Comparison of ENCODE assay signal across 10 cellular contexts in genomic region chr22:50301581-50301991, GRCh38. TPM values are rescaled to one million over a fixed set of nuclear protein-coding genes. Genes with fewer than 3 reads are reported as not detected.
DNase-seq lines count a peak whose midpoint lies in the region; ATAC-seq, FAIRE-seq and TF ChIP-seq lines count a peak whose summit lies in the region.
"Had no signal": no experiment of that assay in that cellular context is flagged by ENCODE, and none has a peak within 500 bp of the region (broad histone marks: within the 10 kb centered on the region; RNA-seq: fewer than 3 reads in every experiment).

No MANE protein-coding gene starts in this region.

- no peaks in the 10 kb centered on the region for H3K9me3 Mint-ChIP-seq in stimulated activated memory B cell treated with anti-CD40 and anti-IgM and Interleukin-4, amounts not matched to agents 10 μg/mL and 1 μg/mL and 100 μg/mL, for 72 hours

- H3K27me3 Mint-ChIP-seq in stimulated activated memory B cell treated with anti-CD40 and anti-IgM and Interleukin-4, amounts not matched to agents 10 μg/mL and 1 μg/mL and 100 μg/mL, for 72 hours: peaks cover 36% of the 10 kb centered on the region

- DNase-seq in GM18507 (ENCODE audit: extremely low spot score, insufficient read length, low read depth) (no peak), SKM-1 (lab: John Stamatoyannopoulos, UW; ENCODE audit: unreplicated experiment) (no peak), SKM-1 treated with dmso at 0.1 percent for 144 hours (lab: John Stamatoyannopoulos, UW; ENCODE audit: unreplicated experiment) (no peak), NCI-H1092 (lab: John Stamatoyannopoulos, UW) (no peak)
- DNase-seq: activated CD4-positive, alpha-beta T cell treated with anti-CD3 and anti-CD28 coated beads, Interleukin-2, amount 50 U/mL, for 1 hour; stimulated activated CD8-positive, alpha-beta memory T cell treated with anti-CD3 and anti-CD28 coated beads, Interleukin-4, amount 100 ng/mL, for 48 hours had no signal

- peak overlapping the region; percentile 51 for H3K4me3 Mint-ChIP-seq in stimulated activated memory B cell treated with anti-CD40 and anti-IgM and Interleukin-4, amounts not matched to agents 10 μg/mL and 1 μg/mL and 100 μg/mL, for 72 hours

- WGBS in gastroesophageal sphincter (ENCODE audit: low coverage in 1 of 2), 2 donors: no CpG with 5 or more reads among the region's 17 CpGs

- H3K36me3 ChIP-seq in SU-DHL-6 (ENCODE audit: low read length) (no peaks in the 10 kb centered on the region), gastroesophageal sphincter (no peaks in the 10 kb centered on the region)

- no peak overlapping the region for H3K4me3 ChIP-seq in SU-DHL-6 (ENCODE audit: insufficient read depth, low read length, poor library complexity, severe bottlenecking)
- H3K4me3 ChIP-seq in gastroesophageal sphincter: peak overlapping the region in 1 of 2 donors; percentile 49

- no peaks in the 10 kb centered on the region; the same call in 1 of the 2 replicates for H3K79me2 ChIP-seq in SU-DHL-6 (ENCODE audit: insufficient read depth, low read length)

- H3F3A ChIP-seq in SU-DHL-6 (ENCODE audit: insufficient read depth): peaks cover 40% of the 10 kb centered on the region

- H3K9ac ChIP-seq in SU-DHL-6 (ENCODE audit: low read length): peak overlapping the region; percentile 65

- ATAC-seq in gastroesophageal sphincter (no peak), GM21576 (IDR thresholded peaks at IDR 0.05; ENCODE audit: unreplicated experiment) (no peak)
- peak; percentile 28 for ATAC-seq in stimulated activated memory B cell treated with anti-CD40 and anti-IgM and Interleukin-4, amounts not matched to agents 10 μg/mL and 1 μg/mL and 100 μg/mL, for 72 hours

- peak; percentile 59 for FAIRE-seq in GM18507 (lab: Jason Lieb, UNC)

- H3K9me3 ChIP-seq in SU-DHL-6 (ENCODE audit: insufficient read depth, low read length) (no peaks in the 10 kb centered on the region), gastroesophageal sphincter (no peaks in the 10 kb centered on the region)

- TF ChIP-seq CTCF in SU-DHL-6 (IDR thresholded peaks at IDR 0.05; ENCODE audit: insufficient read depth, low read length, poor library complexity, severe bottlenecking) (no peak), gastroesophageal sphincter (IDR thresholded peaks at IDR 0.05) (no peak)

- TF ChIP-seq EP300 in gastroesophageal sphincter (IDR thresholded peaks at IDR 0.05): no peak

- TF ChIP-seq POLR2A in gastroesophageal sphincter (IDR thresholded peaks at IDR 0.05): no peak

- H2AFZ ChIP-seq in SU-DHL-6 (ENCODE audit: low read depth, low read length, severe bottlenecking): no peak overlapping the region

- H3K9me2 ChIP-seq in SU-DHL-6 (replicated peaks; ENCODE audit: insufficient read depth, low read length): no peaks in the 10 kb centered on the region

- peak overlapping the region; percentile 97 for H3K27ac ChIP-seq in SU-DHL-6 (ENCODE audit: low read depth, low read length)
- H3K27ac ChIP-seq in gastroesophageal sphincter: peak overlapping the region in 3 of 4 donors; percentile 90 to 94 (median 93)

- H3K4me2 ChIP-seq in SU-DHL-6 (ENCODE audit: low read depth, low read length, poor library complexity, severe bottlenecking): peak overlapping the region; percentile 54

- peaks cover 80% of the 10 kb centered on the region for H3K4me1 Mint-ChIP-seq in stimulated activated memory B cell treated with anti-CD40 and anti-IgM and Interleukin-4, amounts not matched to agents 10 μg/mL and 1 μg/mL and 100 μg/mL, for 72 hours

- peak overlapping the region; percentile 74 for H3K27ac Mint-ChIP-seq in stimulated activated memory B cell treated with anti-CD40 and anti-IgM and Interleukin-4, amounts not matched to agents 10 μg/mL and 1 μg/mL and 100 μg/mL, for 72 hours

- H4K20me1 ChIP-seq in SU-DHL-6 (ENCODE audit: low read depth, low read length): no peaks in the 10 kb centered on the region

- peaks cover 4 to 100% (median 83%) of the 10 kb centered on the region in 3 donors for H3K4me1 ChIP-seq in gastroesophageal sphincter

- H3K36me3 Mint-ChIP-seq in stimulated activated memory B cell treated with anti-CD40 and anti-IgM and Interleukin-4, amounts not matched to agents 10 μg/mL and 1 μg/mL and 100 μg/mL, for 72 hours: no peaks in the 10 kb centered on the region

- no peaks in the 10 kb centered on the region for H3K27me3 ChIP-seq in SU-DHL-6 (ENCODE audit: low read length)
- H3K27me3 ChIP-seq in gastroesophageal sphincter: no peaks in the 10 kb centered on the region

RNA-seq across cellular contexts. Expression of gene PLXNB2, which starts 5.9 kb away (rescaled TPM):
- 100 to 1,000 TPM in 2 of 4 donors, 10 to 100 TPM in 2; 93.2 to 207 (median 102) TPM for total RNA-seq in gastroesophageal sphincter

RNA-seq across cellular contexts. Expression of gene DENND6B, which starts 25.2 kb away (rescaled TPM):
- total RNA-seq in gastroesophageal sphincter: 1 to 10 TPM; 2.0 to 4.8 (median 2.8) TPM

RNA-seq across cellular contexts. Expression of gene MAPK11, which starts 31.4 kb away (rescaled TPM):
- 10 to 100 TPM in 2 of 4 donors, 1 to 10 TPM in 2; 6.8 to 11.5 (median 10.4) TPM for total RNA-seq in gastroesophageal sphincter

RNA-seq across cellular contexts. Expression of gene MAPK12, which starts 40.1 kb away (rescaled TPM):
- 10 to 100 TPM; 10.1 to 18.4 (median 14.0) TPM for total RNA-seq in gastroesophageal sphincter

RNA-seq across cellular contexts. Expression of gene PPP6R2, which starts 41.5 kb away (rescaled TPM):
- 10 to 100 TPM; 52.2 to 73.5 (median 64.2) TPM for total RNA-seq in gastroesophageal sphincter
